ENCODE assay signal across 16 cellular contexts in the genomic region with DNA sequence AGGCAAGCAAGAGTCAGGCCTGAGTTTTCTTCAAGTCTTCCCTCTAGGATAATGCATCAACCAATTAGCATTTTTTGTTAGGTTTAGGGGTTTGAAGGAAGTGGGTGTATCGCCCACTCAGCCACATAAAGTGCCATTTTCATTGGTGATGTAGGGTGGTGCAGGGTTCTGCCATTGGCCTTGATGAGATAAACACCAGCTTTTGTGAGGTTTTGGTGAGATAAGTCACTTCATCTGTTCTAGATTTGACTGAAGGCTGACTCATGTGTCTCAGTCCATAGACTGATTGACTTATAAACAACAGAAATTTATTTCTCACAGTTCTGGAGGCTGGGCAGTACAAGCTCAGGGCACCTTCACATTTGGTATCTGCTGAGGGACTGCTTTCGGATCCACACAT.
A peak's percentile ranks its signal among the peaks of the same experiment; 100 is the strongest.
DNase-seq lines count a peak whose midpoint lies in the region; ATAC-seq lines count a peak whose summit lies in the region.
"Had no signal": no experiment of that assay in that cellular context is flagged by ENCODE, and none has a peak within 500 bp of the region (broad histone marks: within the 10 kb centered on the region; RNA-seq: fewer than 3 reads in every experiment).

No MANE protein-coding gene starts in this region.

- peaks cover 13% of the 10 kb centered on the region for H3K4me1 Mint-ChIP-seq in activated CD8-positive, alpha-beta memory T cell treated with anti-CD3 and anti-CD28 coated beads, Interleukin-2, amount 10 ng/mL, durations not matched to agents 7 days and 5 days
- peaks cover 7% of the 10 kb centered on the region for H3K4me1 Mint-ChIP-seq in T-helper 2 cell treated with Interferon-gamma antibody and Interleukin-4, amounts not matched to agents 5 μg/mL and 100 μg/mL, for 36 hours (ENCODE audit: low read depth)
- H3K4me1 Mint-ChIP-seq: CD4-positive, alpha-beta memory T cell had no signal

- no peak overlapping the region for H3K27ac Mint-ChIP-seq in activated CD8-positive, alpha-beta memory T cell treated with anti-CD3 and anti-CD28 coated beads, Interleukin-2, amount 10 ng/mL, durations not matched to agents 7 days and 5 days
- no peak overlapping the region for H3K27ac Mint-ChIP-seq in T-helper 2 cell treated with Interferon-gamma antibody and Interleukin-4, amounts not matched to agents 5 μg/mL and 100 μg/mL, for 36 hours
- H3K27ac Mint-ChIP-seq: CD4-positive, alpha-beta memory T cell had no signal

- H3K4me3 Mint-ChIP-seq in activated CD8-positive, alpha-beta memory T cell treated with anti-CD3 and anti-CD28 coated beads, Interleukin-2, amount 10 ng/mL, durations not matched to agents 7 days and 5 days, result no peak overlapping the region
- no peak overlapping the region for H3K4me3 Mint-ChIP-seq in T-helper 2 cell treated with Interferon-gamma antibody and Interleukin-4, amounts not matched to agents 5 μg/mL and 100 μg/mL, for 36 hours
- H3K4me3 Mint-ChIP-seq: CD4-positive, alpha-beta memory T cell had no signal

- peak; percentile 68 for ATAC-seq in activated CD8-positive, alpha-beta memory T cell treated with anti-CD3 and anti-CD28 coated beads, Interleukin-2, amount 10 ng/mL, durations not matched to agents 7 days and 5 days
- ATAC-seq in GM21717 (IDR thresholded peaks at IDR 0.05; ENCODE audit: unreplicated experiment), result peak; percentile 46
- no peak for ATAC-seq in GM21737 (IDR thresholded peaks at IDR 0.05; ENCODE audit: unreplicated experiment)
- ATAC-seq: left lobe of liver, right lobe of liver had no signal

- CTCF ChIA-PET in activated CD8-positive, alpha-beta memory T cell treated with anti-CD3 and anti-CD28 coated beads, Interleukin-2, amount 10 ng/mL, durations not matched to agents 7 days and 5 days (lab: Charles Lee), result no interaction called here

- peaks cover 9% of the 10 kb centered on the region for H3K9me3 Mint-ChIP-seq in activated CD8-positive, alpha-beta memory T cell treated with anti-CD3 and anti-CD28 coated beads, Interleukin-2, amount 10 ng/mL, durations not matched to agents 7 days and 5 days (ENCODE audit: low read depth)
- peaks cover 30% of the 10 kb centered on the region for H3K9me3 Mint-ChIP-seq in T-helper 2 cell treated with Interferon-gamma antibody and Interleukin-4, amounts not matched to agents 5 μg/mL and 100 μg/mL, for 36 hours

- peaks cover 8% of the 10 kb centered on the region for H3K36me3 Mint-ChIP-seq in activated CD8-positive, alpha-beta memory T cell treated with anti-CD3 and anti-CD28 coated beads, Interleukin-2, amount 10 ng/mL, durations not matched to agents 7 days and 5 days
- H3K36me3 Mint-ChIP-seq in T-helper 2 cell treated with Interferon-gamma antibody and Interleukin-4, amounts not matched to agents 5 μg/mL and 100 μg/mL, for 36 hours (ENCODE audit: low read depth), result peaks cover 3% of the 10 kb centered on the region
- H3K36me3 Mint-ChIP-seq: CD4-positive, alpha-beta memory T cell had no signal

- no peak for DNase-seq in activated CD8-positive, alpha-beta memory T cell treated with anti-CD3 and anti-CD28 coated beads, Interleukin-2, amount 10 ng/mL, durations not matched to agents 7 days and 5 days
- DNase-seq in activated CD8-positive, alpha-beta memory T cell treated with anti-CD3 and anti-CD28 coated beads for 24 hours, result no peak
- peak; percentile 68 for DNase-seq in T-helper 2 cell treated with Interferon-gamma antibody and Interleukin-4, amounts not matched to agents 5 μg/mL and 100 μg/mL, for 36 hours (ENCODE audit: low spot score)
- peak in 2 of 3 donors; percentile 6 to 22 for DNase-seq in stimulated activated CD4-positive, alpha-beta T cell treated with anti-CD3 and anti-CD28 coated beads, TNF-alpha, amount 100 ng/mL, for 48 hours (ENCODE audit: low read depth in 3 of 3)
- DNase-seq in NCI-H1092 treated with DMSO at 0.1 percent for 48 hours (lab: John Stamatoyannopoulos, UW), result no peak
- no peak for DNase-seq in COLO668 (lab: John Stamatoyannopoulos, UW; ENCODE audit: unreplicated experiment)
- DNase-seq: CD4-positive, alpha-beta memory T cell; cortex of kidney; EL; foreskin melanocyte; NCI-H187 treated with DMSO at 0.1 percent for 48 hours; NCI-H446; right lobe of liver had no signal

- H3K27me3 Mint-ChIP-seq in activated CD8-positive, alpha-beta memory T cell treated with anti-CD3 and anti-CD28 coated beads, Interleukin-2, amount 10 ng/mL, durations not matched to agents 7 days and 5 days, result no peaks in the 10 kb centered on the region
- no peaks in the 10 kb centered on the region for H3K27me3 Mint-ChIP-seq in T-helper 2 cell treated with Interferon-gamma antibody and Interleukin-4, amounts not matched to agents 5 μg/mL and 100 μg/mL, for 36 hours (ENCODE audit: low read depth)

Comparison
In these comparisons a context has a peak if more than half of its experiments do, and no peak if none do; other contexts are left out.
1. DNase-seq: peak in T-helper 2 cell treated with Interferon-gamma antibody and Interleukin-4, amounts not matched to agents 5 μg/mL and 100 μg/mL, for 36 hours (single experiment) and stimulated activated CD4-positive, alpha-beta T cell treated with anti-CD3 and anti-CD28 coated beads, TNF-alpha, amount 100 ng/mL, for 48 hours (2 of 3); none in activated CD8-positive, alpha-beta memory T cell treated with anti-CD3 and anti-CD28 coated beads, Interleukin-2, amount 10 ng/mL, durations not matched to agents 7 days and 5 days (single experiment), activated CD8-positive, alpha-beta memory T cell treated with anti-CD3 and anti-CD28 coated beads for 24 hours (single experiment), NCI-H1092 treated with DMSO at 0.1 percent for 48 hours (single experiment) and COLO668 (single experiment).